ENCODE assay signal across 1 cellular context in the genomic region with DNA sequence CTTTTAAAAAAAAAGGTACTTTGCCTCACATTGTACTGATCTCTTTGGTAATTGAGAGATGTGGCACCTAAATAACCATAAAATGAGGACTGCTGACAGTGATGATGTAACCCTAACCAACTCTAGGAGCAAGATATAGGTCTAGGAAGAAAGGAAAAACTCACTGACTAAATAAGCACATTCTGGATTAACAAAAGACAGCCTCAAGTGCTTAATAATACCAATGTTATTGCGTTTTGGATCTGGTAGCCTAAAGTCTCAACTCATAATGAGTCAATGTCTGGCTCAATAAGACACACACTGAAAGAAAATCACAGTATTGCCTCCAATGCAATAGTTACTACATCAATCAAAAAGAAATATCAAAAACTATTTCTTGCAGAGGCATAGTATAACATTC.
TF ChIP-seq lines count a peak whose summit lies in the region.

No MANE protein-coding gene starts in this region.

TF ChIP-seq in HEK293, 187 proteins besides CTCF, POLR2A, EP300 and RAD21 (continued from another document):
- TF ChIP-seq KLF10 (tag by site-specific recombination; IDR thresholded peaks at IDR 0.05): 0 out of 2 replicates have a peak, but pooled peaks have one; percentile 34
